1 cellular context compared by ENCODE assay signal in genomic region chr16:56919099-56919800, GRCh38.
TF ChIP-seq lines count a peak whose summit lies in the region.

No MANE protein-coding gene starts in this region.

TF ChIP-seq in HepG2, 621 proteins besides CTCF, POLR2A, EP300 and RAD21 (continued from another document and continues in another):
- TF ChIP-seq, protein P1, sequence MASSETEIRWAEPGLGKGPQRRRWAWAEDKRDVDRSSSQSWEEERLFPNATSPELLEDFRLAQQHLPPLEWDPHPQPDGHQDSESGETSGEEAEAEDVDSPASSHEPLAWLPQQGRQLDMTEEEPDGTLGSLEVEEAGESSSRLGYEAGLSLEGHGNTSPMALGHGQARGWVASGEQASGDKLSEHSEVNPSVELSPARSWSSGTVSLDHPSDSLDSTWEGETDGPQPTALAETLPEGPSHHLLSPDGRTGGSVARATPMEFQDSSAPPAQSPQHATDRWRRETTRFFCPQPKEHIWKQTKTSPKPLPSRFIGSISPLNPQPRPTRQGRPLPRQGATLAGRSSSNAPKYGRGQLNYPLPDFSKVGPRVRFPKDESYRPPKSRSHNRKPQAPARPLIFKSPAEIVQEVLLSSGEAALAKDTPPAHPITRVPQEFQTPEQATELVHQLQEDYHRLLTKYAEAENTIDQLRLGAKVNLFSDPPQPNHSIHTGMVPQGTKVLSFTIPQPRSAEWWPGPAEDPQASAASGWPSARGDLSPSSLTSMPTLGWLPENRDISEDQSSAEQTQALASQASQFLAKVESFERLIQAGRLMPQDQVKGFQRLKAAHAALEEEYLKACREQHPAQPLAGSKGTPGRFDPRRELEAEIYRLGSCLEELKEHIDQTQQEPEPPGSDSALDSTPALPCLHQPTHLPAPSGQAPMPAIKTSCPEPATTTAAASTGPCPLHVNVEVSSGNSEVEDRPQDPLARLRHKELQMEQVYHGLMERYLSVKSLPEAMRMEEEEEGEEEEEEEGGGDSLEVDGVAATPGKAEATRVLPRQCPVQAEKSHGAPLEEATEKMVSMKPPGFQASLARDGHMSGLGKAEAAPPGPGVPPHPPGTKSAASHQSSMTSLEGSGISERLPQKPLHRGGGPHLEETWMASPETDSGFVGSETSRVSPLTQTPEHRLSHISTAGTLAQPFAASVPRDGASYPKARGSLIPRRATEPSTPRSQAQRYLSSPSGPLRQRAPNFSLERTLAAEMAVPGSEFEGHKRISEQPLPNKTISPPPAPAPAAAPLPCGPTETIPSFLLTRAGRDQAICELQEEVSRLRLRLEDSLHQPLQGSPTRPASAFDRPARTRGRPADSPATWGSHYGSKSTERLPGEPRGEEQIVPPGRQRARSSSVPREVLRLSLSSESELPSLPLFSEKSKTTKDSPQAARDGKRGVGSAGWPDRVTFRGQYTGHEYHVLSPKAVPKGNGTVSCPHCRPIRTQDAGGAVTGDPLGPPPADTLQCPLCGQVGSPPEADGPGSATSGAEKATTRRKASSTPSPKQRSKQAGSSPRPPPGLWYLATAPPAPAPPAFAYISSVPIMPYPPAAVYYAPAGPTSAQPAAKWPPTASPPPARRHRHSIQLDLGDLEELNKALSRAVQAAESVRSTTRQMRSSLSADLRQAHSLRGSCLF (CRISPR knock-in tag; IDR thresholded peaks at IDR 0.05; ENCODE audit: borderline replicate concordance): no peak
- peak; percentile 82; the same call in 1 of the 2 replicates for TF ChIP-seq HBP1 (CRISPR knock-in tag; IDR thresholded peaks at IDR 0.05; ENCODE audit: low read depth)
- TF ChIP-seq NFIB (CRISPR knock-in tag; IDR thresholded peaks at IDR 0.05; ENCODE audit: borderline replicate concordance): no peak
- peak; percentile 97 for TF ChIP-seq ZBTB7B (CRISPR knock-in tag; IDR thresholded peaks at IDR 0.05)
- TF ChIP-seq ZSCAN29 (CRISPR knock-in tag; conservative IDR thresholded peaks at IDR 0.05): no peak; the same call in 1 of the 2 replicates
- peak; percentile 95; the same call in 1 of the 2 replicates for TF ChIP-seq SOX5 (CRISPR knock-in tag; IDR thresholded peaks at IDR 0.05; ENCODE audit: borderline replicate concordance)
- TF ChIP-seq, protein P2, sequence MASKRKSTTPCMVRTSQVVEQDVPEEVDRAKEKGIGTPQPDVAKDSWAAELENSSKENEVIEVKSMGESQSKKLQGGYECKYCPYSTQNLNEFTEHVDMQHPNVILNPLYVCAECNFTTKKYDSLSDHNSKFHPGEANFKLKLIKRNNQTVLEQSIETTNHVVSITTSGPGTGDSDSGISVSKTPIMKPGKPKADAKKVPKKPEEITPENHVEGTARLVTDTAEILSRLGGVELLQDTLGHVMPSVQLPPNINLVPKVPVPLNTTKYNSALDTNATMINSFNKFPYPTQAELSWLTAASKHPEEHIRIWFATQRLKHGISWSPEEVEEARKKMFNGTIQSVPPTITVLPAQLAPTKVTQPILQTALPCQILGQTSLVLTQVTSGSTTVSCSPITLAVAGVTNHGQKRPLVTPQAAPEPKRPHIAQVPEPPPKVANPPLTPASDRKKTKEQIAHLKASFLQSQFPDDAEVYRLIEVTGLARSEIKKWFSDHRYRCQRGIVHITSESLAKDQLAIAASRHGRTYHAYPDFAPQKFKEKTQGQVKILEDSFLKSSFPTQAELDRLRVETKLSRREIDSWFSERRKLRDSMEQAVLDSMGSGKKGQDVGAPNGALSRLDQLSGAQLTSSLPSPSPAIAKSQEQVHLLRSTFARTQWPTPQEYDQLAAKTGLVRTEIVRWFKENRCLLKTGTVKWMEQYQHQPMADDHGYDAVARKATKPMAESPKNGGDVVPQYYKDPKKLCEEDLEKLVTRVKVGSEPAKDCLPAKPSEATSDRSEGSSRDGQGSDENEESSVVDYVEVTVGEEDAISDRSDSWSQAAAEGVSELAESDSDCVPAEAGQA (IDR thresholded peaks at IDR 0.05; ENCODE audit: low read depth): no peak
- TF ChIP-seq, protein P2 (CRISPR knock-in tag; IDR thresholded peaks at IDR 0.05; ENCODE audit: borderline replicate concordance): no peak
- peak; percentile 88 for TF ChIP-seq PATZ1 (CRISPR knock-in tag; IDR thresholded peaks at IDR 0.05)
- TF ChIP-seq CHD2 (IDR thresholded peaks at IDR 0.05; ENCODE audit: low read depth, low read length): no peak
- TF ChIP-seq ZNF18 (CRISPR knock-in tag; IDR thresholded peaks at IDR 0.05; ENCODE audit: insufficient replicate concordance): no peak
- TF ChIP-seq ASH2L (IDR thresholded peaks at IDR 0.05; ENCODE audit: insufficient read length, low read depth, low read length): peak; percentile 46
- TF ChIP-seq, protein P3, sequence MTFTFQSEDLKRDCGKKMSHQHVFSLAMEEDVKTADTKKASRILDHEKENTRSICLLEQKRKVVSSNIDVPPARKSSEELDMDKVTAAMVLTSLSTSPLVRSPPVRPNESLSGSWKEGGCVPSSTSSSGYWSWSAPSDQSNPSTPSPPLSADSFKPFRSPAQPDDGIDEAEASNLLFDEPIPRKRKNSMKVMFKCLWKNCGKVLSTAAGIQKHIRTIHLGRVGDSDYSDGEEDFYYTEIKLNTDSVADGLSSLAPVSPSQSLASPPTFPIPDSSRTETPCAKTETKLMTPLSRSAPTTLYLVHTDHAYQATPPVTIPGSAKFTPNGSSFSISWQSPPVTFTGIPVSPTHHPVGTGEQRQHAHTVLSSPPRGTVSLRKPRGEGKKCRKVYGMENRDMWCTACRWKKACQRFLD (CRISPR knock-in tag; IDR thresholded peaks at IDR 0.05; ENCODE audit: borderline replicate concordance): no peak
- TF ChIP-seq WIZ (CRISPR knock-in tag; IDR thresholded peaks at IDR 0.05): peak; percentile 65; the same call in 1 of the 2 replicates
- TF ChIP-seq CREM (IDR thresholded peaks at IDR 0.05): peak; percentile 78; the same call in 1 of the 2 replicates
- no peak for TF ChIP-seq CREM (CRISPR knock-in tag; IDR thresholded peaks at IDR 0.05)
- peak; percentile 65; the same call in 1 of the 2 replicates for TF ChIP-seq SNAPC2 (CRISPR knock-in tag; IDR thresholded peaks at IDR 0.05)
- TF ChIP-seq MTF2 (CRISPR knock-in tag; IDR thresholded peaks at IDR 0.05; ENCODE audit: borderline replicate concordance): no peak
- peak; percentile 85; the same call in 1 of the 2 replicates for TF ChIP-seq CBX5 (CRISPR knock-in tag; IDR thresholded peaks at IDR 0.05; ENCODE audit: borderline replicate concordance)
- TF ChIP-seq NAIF1 (CRISPR knock-in tag; IDR thresholded peaks at IDR 0.05; ENCODE audit: borderline replicate concordance): 0 out of 2 replicates have a peak, but pooled peaks have one; percentile 62
- no peak for TF ChIP-seq ETS1 (CRISPR knock-in tag; IDR thresholded peaks at IDR 0.05)
- TF ChIP-seq ZFAT (CRISPR knock-in tag; conservative IDR thresholded peaks at IDR 0.05): no peak
- TF ChIP-seq FOXA1 (IDR thresholded peaks at IDR 0.05): no peak
- peak; percentile 95 for TF ChIP-seq FOXA1 (CRISPR knock-in tag; IDR thresholded peaks at IDR 0.05)
- TF ChIP-seq, protein P4, sequence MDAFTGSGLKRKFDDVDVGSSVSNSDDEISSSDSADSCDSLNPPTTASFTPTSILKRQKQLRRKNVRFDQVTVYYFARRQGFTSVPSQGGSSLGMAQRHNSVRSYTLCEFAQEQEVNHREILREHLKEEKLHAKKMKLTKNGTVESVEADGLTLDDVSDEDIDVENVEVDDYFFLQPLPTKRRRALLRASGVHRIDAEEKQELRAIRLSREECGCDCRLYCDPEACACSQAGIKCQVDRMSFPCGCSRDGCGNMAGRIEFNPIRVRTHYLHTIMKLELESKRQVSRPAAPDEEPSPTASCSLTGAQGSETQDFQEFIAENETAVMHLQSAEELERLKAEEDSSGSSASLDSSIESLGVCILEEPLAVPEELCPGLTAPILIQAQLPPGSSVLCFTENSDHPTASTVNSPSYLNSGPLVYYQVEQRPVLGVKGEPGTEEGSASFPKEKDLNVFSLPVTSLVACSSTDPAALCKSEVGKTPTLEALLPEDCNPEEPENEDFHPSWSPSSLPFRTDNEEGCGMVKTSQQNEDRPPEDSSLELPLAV (CRISPR knock-in tag; conservative IDR thresholded peaks at IDR 0.05; ENCODE audit: low read depth): no peak
- TF ChIP-seq BHLHE40 (IDR thresholded peaks at IDR 0.05; ENCODE audit: low read length): peak; percentile 75
- peak; percentile 66; the same call in 1 of the 2 replicates for TF ChIP-seq ZBTB38 (CRISPR knock-in tag; IDR thresholded peaks at IDR 0.05)
- no peak for TF ChIP-seq HNRNPH1 (optimal IDR thresholded peaks at IDR 0.05; ENCODE audit: low read depth, low read length)
- TF ChIP-seq ARID3A (IDR thresholded peaks at IDR 0.05; ENCODE audit: low read depth, low read length): peak; percentile 45
- TF ChIP-seq MAFK (conservative IDR thresholded peaks at IDR 0.05 in 1 of 2, IDR thresholded peaks at IDR 0.05 in 1 of 2; ENCODE audit: low read length in 2 of 2): peak; percentile 88 to 90
